In the genomic region with DNA sequence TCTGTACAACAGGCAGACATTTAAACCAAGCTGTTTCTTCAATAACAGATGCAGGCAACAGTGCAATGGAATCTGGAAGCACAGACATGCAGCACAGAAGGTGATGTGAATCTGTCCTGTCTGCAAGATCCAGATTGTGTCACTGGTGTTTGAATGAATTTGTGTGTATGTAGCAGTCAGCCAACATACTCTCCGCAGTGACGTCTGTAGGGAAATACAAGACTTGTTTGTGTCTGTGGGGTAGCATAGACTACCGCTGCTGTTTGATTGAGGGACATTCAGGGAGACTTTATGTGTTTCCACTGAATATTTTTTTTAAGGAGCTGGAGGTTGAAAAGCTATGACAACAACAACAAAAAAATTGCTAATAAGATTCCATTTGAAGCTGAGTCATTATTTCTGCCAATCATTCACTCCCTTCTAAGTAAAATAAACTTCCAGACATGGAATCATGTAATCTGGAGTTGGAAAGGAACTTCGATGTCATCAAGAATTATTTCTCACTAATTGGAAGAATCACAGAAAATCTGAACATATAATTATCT, we compare ENCODE assay signal across 17 cellular contexts.
DNase-seq lines count a peak whose midpoint lies in the region; ATAC-seq, FAIRE-seq and TF ChIP-seq lines count a peak whose summit lies in the region.
"Had no signal": no experiment of that assay in that cellular context is flagged by ENCODE, and none has a peak within 500 bp of the region (broad histone marks: within the 10 kb centered on the region; RNA-seq: fewer than 3 reads in every experiment).

No MANE protein-coding gene starts in this region.

- FAIRE-seq in GM18507 (lab: Jason Lieb, UNC), result peak; percentile 42

- TF ChIP-seq CTCF in choroid plexus epithelial cell (conservative IDR thresholded peaks at IDR 0.05; ENCODE audit: low read depth, low read length), result no peak

- H3K27me3 ChIP-seq in neuron (ENCODE audit: insufficient read depth, low read length), result no peaks in the 10 kb centered on the region

- H3K4me1 ChIP-seq in neuron (ENCODE audit: insufficient read depth, low read length), result peaks cover 12% of the 10 kb centered on the region
- H3K4me1 ChIP-seq: Caco-2 had no signal

- peak overlapping the region; percentile 2 for H2AFZ ChIP-seq in neuron (ENCODE audit: low read depth, low read length)
- H2AFZ ChIP-seq: GM23248 had no signal

- no peak overlapping the region for H3K4me3 ChIP-seq in choroid plexus epithelial cell (ENCODE audit: low read depth, low read length)
- no peak overlapping the region for H3K4me3 ChIP-seq in neuron (ENCODE audit: low read length)
- H3K4me3 ChIP-seq: GM23248 had no signal

- H3K9me3 ChIP-seq in neuron (ENCODE audit: low read length), result no peaks in the 10 kb centered on the region
- H3K9me3 ChIP-seq: Caco-2, SK-N-SH had no signal

- no peak for ATAC-seq in Right ventricle myocardium superior (ENCODE audit: poor library complexity)
- ATAC-seq: Panc1 had no signal

- DNase-seq in GM18507 (ENCODE audit: extremely low spot score, insufficient read length, low read depth), result no peak
- DNase-seq in NCI-H69 (lab: John Stamatoyannopoulos, UW), result peak; percentile 26
- DNase-seq in choroid plexus epithelial cell (ENCODE audit: low read depth), result peak; percentile 3
- no peak for DNase-seq in hypothalamus (lab: John Stamatoyannopoulos, UW)
- no peak for DNase-seq in Right ventricle myocardium superior
- DNase-seq in NCI-H524 treated with DMSO at 0.1 percent for 48 hours (lab: John Stamatoyannopoulos, UW), result no peak
- DNase-seq: AML-193, Caco-2, DMS53, GM23248, KBM-7, NCI-H1436 treated with DMSO at 0.1 percent for 48 hours, NCI-H2081, NCI-H510A treated with DMSO at 0.1 percent for 48 hours, SK-N-SH had no signal

- intact Hi-C loops in Right ventricle myocardium superior (cut with DNase I), result no loop called here

- no peaks in the 10 kb centered on the region for H3K36me3 ChIP-seq in neuron (ENCODE audit: insufficient read depth, low read length)

Comparison
In these comparisons a context has a peak if more than half of its experiments do, and no peak if none do; other contexts are left out.
1. DNase-seq: peak in NCI-H69 (single experiment) and choroid plexus epithelial cell (single experiment); none in GM18507 (single experiment), hypothalamus (0 of 51), Right ventricle myocardium superior (single experiment) and NCI-H524 treated with DMSO at 0.1 percent for 48 hours (single experiment).